ENCODE assay signal across 8 cellular contexts in the genomic region with DNA sequence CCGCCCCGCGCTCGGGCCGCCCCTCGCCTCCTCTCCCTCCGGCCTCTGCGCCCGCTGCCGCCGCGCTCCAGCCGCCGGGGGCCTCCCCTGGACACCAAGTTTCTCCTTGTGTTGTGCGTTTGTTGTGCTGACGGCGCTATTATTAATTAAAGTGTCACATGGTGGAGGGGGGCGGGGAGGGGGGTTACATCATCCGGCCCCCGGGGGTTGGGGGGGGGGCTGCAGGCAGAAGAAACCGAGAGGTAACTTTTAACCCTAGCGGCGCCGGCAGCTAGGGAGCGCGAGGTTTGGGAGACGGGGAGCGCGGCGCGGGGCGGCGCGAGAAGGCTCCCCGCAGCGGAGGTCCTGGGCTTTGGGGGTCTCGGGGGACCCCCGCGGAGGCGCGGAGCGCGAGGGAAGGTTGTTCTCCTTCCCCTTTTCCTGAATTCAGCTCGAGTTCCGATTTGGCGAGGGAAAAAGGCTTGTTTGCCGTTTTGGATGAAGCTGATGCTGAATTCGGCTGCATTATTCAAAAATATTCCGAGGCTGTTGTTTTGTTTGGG. TPM values are rescaled to one million over a fixed set of nuclear protein-coding genes. Genes with fewer than 3 reads are reported as not detected.
A peak's percentile ranks its signal among the peaks of the same experiment; 100 is the strongest.
DNase-seq lines count a peak whose midpoint lies in the region; TF ChIP-seq lines count a peak whose summit lies in the region.

Gene HRK (minus strand): TSS at position 117 of the 542 bp plus-strand sequence. CDS start 134 bp downstream, outside the sequence.

- TF ChIP-seq CTCF in brain (conservative IDR thresholded peaks at IDR 0.05) (no peak), osteoblast (IDR thresholded peaks at IDR 0.05; ENCODE audit: extremely low read depth, low read depth, low read length) (no peak)

- H3K4me2 ChIP-seq in osteoblast (ENCODE audit: insufficient read depth, low read length), result no peak within 1 kb of the TSS

- H3K27ac Mint-ChIP-seq in activated naive CD4-positive, alpha-beta T cell treated with anti-CD3 and anti-CD28 coated beads, Interleukin-2, amount 10 ng/mL, durations not matched to agents 7 days and 5 days, result no peak within 1 kb of the TSS
- H3K27ac Mint-ChIP-seq in brain, result peak within 1 kb of the TSS in 4 of 5 experiments; percentile 31 to 55 (median 43)

- no peak within 1 kb of the TSS for H3K27ac ChIP-seq in osteoblast (ENCODE audit: low read depth, low read length)

- H3K4me1 ChIP-seq in osteoblast (ENCODE audit: insufficient read depth, low read length), result no peaks in the 10 kb centered on the region

- peak within 1 kb of the TSS; percentile 25 for H3K4me3 ChIP-seq in osteoblast (ENCODE audit: insufficient read depth, low read length)

- no peaks in the 10 kb centered on the region for H4K20me1 ChIP-seq in osteoblast (ENCODE audit: insufficient read depth, low read length)

- H3K9me3 Mint-ChIP-seq in activated naive CD4-positive, alpha-beta T cell treated with anti-CD3 and anti-CD28 coated beads, Interleukin-2, amount 10 ng/mL, durations not matched to agents 7 days and 5 days, result no peaks in the 10 kb centered on the region
- peaks cover 0 to 3% (median 0%) of the 10 kb centered on the region in 5 experiments for H3K9me3 Mint-ChIP-seq in brain

- no peak within 1 kb of the TSS for H2AFZ ChIP-seq in osteoblast (ENCODE audit: low read length)

- peaks cover 35% of the 10 kb centered on the region for H3K4me1 Mint-ChIP-seq in activated naive CD4-positive, alpha-beta T cell treated with anti-CD3 and anti-CD28 coated beads, Interleukin-2, amount 10 ng/mL, durations not matched to agents 7 days and 5 days
- H3K4me1 Mint-ChIP-seq in brain, result peaks cover 44% of the 10 kb centered on the region

- CTCF ChIA-PET in activated naive CD4-positive, alpha-beta T cell treated with anti-CD3 and anti-CD28 coated beads, Interleukin-2, amount 10 ng/mL, durations not matched to agents 7 days and 5 days (lab: Charles Lee), result interaction anchor here (1.3 to 3.3 kb wide), 2 partner anchors 40 to 178 kb away, joined by 3 to 17 read pairs; no protein-coding TSS in a partner anchor

- peak within 1 kb of the TSS; percentile 70 for H3K4me3 Mint-ChIP-seq in activated naive CD4-positive, alpha-beta T cell treated with anti-CD3 and anti-CD28 coated beads, Interleukin-2, amount 10 ng/mL, durations not matched to agents 7 days and 5 days
- peak within 1 kb of the TSS; percentile 92 to 96 (median 95) for H3K4me3 Mint-ChIP-seq in brain

- no peak for DNase-seq in activated naive CD4-positive, alpha-beta T cell treated with anti-CD3 and anti-CD28 coated beads, Interleukin-2, amount 10 ng/mL, durations not matched to agents 7 days and 5 days
- DNase-seq in activated naive CD4-positive, alpha-beta T cell (lab: John Stamatoyannopoulos, UW), result no peak
- DNase-seq in NAMALWA (ENCODE audit: low spot score), result peak; percentile 71
- DNase-seq in osteoblast (ENCODE audit: insufficient read length, low spot score, missing footprints), result no peak
- DNase-seq in stimulated activated naive CD4-positive, alpha-beta T cell (lab: John Stamatoyannopoulos, UW), result no peak
- no peak for DNase-seq in EL
- no peak for DNase-seq in activated CD4-positive, alpha-beta T cell treated with anti-CD3 and anti-CD28 coated beads, Interleukin-2, amount 50 U/mL, for 1 hour

- H3K79me2 ChIP-seq in osteoblast (ENCODE audit: insufficient read depth, low read length), result no peaks in the 10 kb centered on the region

- peaks cover 61% of the 10 kb centered on the region for H3K27me3 ChIP-seq in osteoblast (ENCODE audit: insufficient read depth, low read length)

- H3K27me3 Mint-ChIP-seq in activated naive CD4-positive, alpha-beta T cell treated with anti-CD3 and anti-CD28 coated beads, Interleukin-2, amount 10 ng/mL, durations not matched to agents 7 days and 5 days, result peaks cover 98% of the 10 kb centered on the region
- H3K27me3 Mint-ChIP-seq in brain, result peaks cover 85% of the 10 kb centered on the region

- H3K9me3 ChIP-seq in osteoblast (ENCODE audit: low read depth, low read length), result no peaks in the 10 kb centered on the region

- H3K36me3 ChIP-seq in osteoblast (ENCODE audit: insufficient read depth, low read length), result no peaks in the 10 kb centered on the region

- H3K36me3 Mint-ChIP-seq in activated naive CD4-positive, alpha-beta T cell treated with anti-CD3 and anti-CD28 coated beads, Interleukin-2, amount 10 ng/mL, durations not matched to agents 7 days and 5 days, result peaks cover 2% of the 10 kb centered on the region
- no peaks in the 10 kb centered on the region for H3K36me3 Mint-ChIP-seq in brain

RNA-seq across cellular contexts. Expression of gene HRK, which starts in this region (rescaled TPM):
- 1.9 TPM for polyA plus RNA-seq in brain (ENCODE audit: insufficient read depth, low read depth, low replicate concordance)
- under 0.01 and 0.59 TPM in 2 replicates for total RNA-seq in osteoblast
